Comparison of ENCODE assay signal across 14 cellular contexts in genomic region chr2:20930928-20931327, GRCh38.
A peak's percentile ranks its signal among the peaks of the same experiment; 100 is the strongest.
DNase-seq lines count a peak whose midpoint lies in the region; ATAC-seq, FAIRE-seq and TF ChIP-seq lines count a peak whose summit lies in the region.
"Had no signal": no experiment of that assay in that cellular context is flagged by ENCODE, and none has a peak within 500 bp of the region (broad histone marks: within the 10 kb centered on the region; RNA-seq: fewer than 3 reads in every experiment).

No MANE protein-coding gene starts in this region.

- no peak for TF ChIP-seq CTCF in right atrium auricular region (IDR thresholded peaks at IDR 0.05)
- no peak for TF ChIP-seq CTCF in mammary epithelial cell (conservative IDR thresholded peaks at IDR 0.05 in 1 of 2, IDR thresholded peaks at IDR 0.05 in 1 of 2; ENCODE audit: extremely low read depth in 1 of 2, insufficient read depth in 1 of 2, low read depth in 1 of 2, low read length in 2 of 2)
- no peak for TF ChIP-seq CTCF in left lung (IDR thresholded peaks at IDR 0.05)

- CTCF ChIA-PET in mammary epithelial cell (lab: Charles Lee; ENCODE audit: low non-redundant PET): no interaction called here

- ATAC-seq in left cardiac atrium (peak; percentile 27 to 83), left lung (peak; percentile 37), HG03135 (IDR thresholded peaks at IDR 0.05; ENCODE audit: unreplicated experiment) (no peak)

- peaks cover 10% of the 10 kb centered on the region for H3K9me3 Mint-ChIP-seq in T-helper 2 cell treated with Interferon-gamma antibody and Interleukin-4, amounts not matched to agents 5 μg/mL and 100 μg/mL, for 36 hours

- peak; percentile 96 for FAIRE-seq in urothelium cell line (lab: Jason Lieb, UNC)

- no TSS peak for BruUV-seq in mammary epithelial cell (replicated peaks; lab: Mats Ljungman, UMichigan)

- no peak overlapping the region for H3K9ac ChIP-seq in mammary epithelial cell (ENCODE audit: insufficient read depth, low read length)

- in situ Hi-C loops in mammary epithelial cell (cut with MboI; ENCODE audit: low sequenced_read_pairs in 2 of 2): no loop called here

- no peaks in the 10 kb centered on the region for H3K36me3 ChIP-seq in right atrium auricular region
- H3K36me3 ChIP-seq in mammary epithelial cell (ENCODE audit: insufficient read depth, low read length): no peaks in the 10 kb centered on the region
- no peaks in the 10 kb centered on the region for H3K36me3 ChIP-seq in left lung
- H3K36me3 ChIP-seq: left ventricle myocardium inferior had no signal

- no peaks in the 10 kb centered on the region for H3K36me3 Mint-ChIP-seq in T-helper 2 cell treated with Interferon-gamma antibody and Interleukin-4, amounts not matched to agents 5 μg/mL and 100 μg/mL, for 36 hours (ENCODE audit: low read depth)

- H3K4me3 ChIP-seq in right atrium auricular region (no peak overlapping the region), mammary epithelial cell (replicated peaks in 1 of 3; ENCODE audit: insufficient read depth in 1 of 3, low read depth in 2 of 3, low read length in 3 of 3) (no peak overlapping the region), left lung (no peak overlapping the region)
- H3K4me3 ChIP-seq: coronary artery, left ventricle myocardium inferior had no signal

- peaks cover 2% of the 10 kb centered on the region for H3K27me3 Mint-ChIP-seq in T-helper 2 cell treated with Interferon-gamma antibody and Interleukin-4, amounts not matched to agents 5 μg/mL and 100 μg/mL, for 36 hours (ENCODE audit: low read depth)

- 0% methylated on average over 3 of the region's 3 CpGs for WGBS in mammary epithelial cell (ENCODE audit: low coverage, missing lambda C conversion rate)

- no peak overlapping the region for H3K27ac ChIP-seq in right atrium auricular region
- no peak overlapping the region for H3K27ac ChIP-seq in mammary epithelial cell (ENCODE audit: insufficient read depth, low read depth, low read length)
- no peak overlapping the region for H3K27ac ChIP-seq in left lung
- H3K27ac ChIP-seq: coronary artery, left ventricle myocardium inferior had no signal

- no peaks in the 10 kb centered on the region for H3K4me1 ChIP-seq in right atrium auricular region
- peaks cover 19% of the 10 kb centered on the region for H3K4me1 ChIP-seq in mammary epithelial cell (ENCODE audit: insufficient read depth, low read length)
- H3K4me1 ChIP-seq in left lung: no peaks in the 10 kb centered on the region
- H3K4me1 ChIP-seq: left ventricle myocardium inferior had no signal

- H2AFZ ChIP-seq in mammary epithelial cell (ENCODE audit: low read depth, low read length): peak overlapping the region; percentile 17

- intact Hi-C loops in left cardiac atrium (cut with DNase I): no loop called here
- intact Hi-C loops in mammary epithelial cell (cut with micrococcal nuclease): no loop called here
- intact Hi-C loops in left lung (cut with DNase I): no loop called here

- no peaks in the 10 kb centered on the region for H3K4me1 Mint-ChIP-seq in T-helper 2 cell treated with Interferon-gamma antibody and Interleukin-4, amounts not matched to agents 5 μg/mL and 100 μg/mL, for 36 hours (ENCODE audit: low read depth)

- DNase-seq in left cardiac atrium (no peak), right atrium auricular region (ENCODE audit: low spot score) (no peak), mammary epithelial cell (peak; percentile 84), left lung (no peak), urothelium cell line (ENCODE audit: low spot score) (peak; percentile 95)
- DNase-seq in T-helper 2 cell treated with Interferon-gamma antibody and Interleukin-4, amounts not matched to agents 5 μg/mL and 100 μg/mL, for 36 hours (ENCODE audit: low spot score): no peak
- no peak for DNase-seq in NK-92 treated with Interleukin-12 subunit alpha and Interleukin-12 subunit beta, amount 100 ng/mL, for 24 hours (lab: John Stamatoyannopoulos, UW)
- DNase-seq: 8988T; activated naive CD4-positive, alpha-beta T cell treated with anti-CD3 and anti-CD28 coated beads for 36 hours; left ventricle myocardium inferior; NCI-H146; NCI-H526 had no signal

- no peaks in the 10 kb centered on the region for H4K20me1 ChIP-seq in mammary epithelial cell (ENCODE audit: insufficient read depth, low read length)

- H3K79me2 ChIP-seq in mammary epithelial cell (ENCODE audit: insufficient read depth, low read length): no peaks in the 10 kb centered on the region

- no peak overlapping the region for H3K4me3 Mint-ChIP-seq in T-helper 2 cell treated with Interferon-gamma antibody and Interleukin-4, amounts not matched to agents 5 μg/mL and 100 μg/mL, for 36 hours
- H3K4me3 Mint-ChIP-seq: activated naive CD4-positive, alpha-beta T cell treated with anti-CD3 and anti-CD28 coated beads for 36 hours had no signal

- dilution Hi-C loops in mammary epithelial cell (cut with HindIII; ENCODE audit: low sequenced_read_pairs): no loop called here

- H3K27ac Mint-ChIP-seq in T-helper 2 cell treated with Interferon-gamma antibody and Interleukin-4, amounts not matched to agents 5 μg/mL and 100 μg/mL, for 36 hours: no peak overlapping the region
- H3K27ac Mint-ChIP-seq: activated naive CD4-positive, alpha-beta T cell treated with anti-CD3 and anti-CD28 coated beads for 36 hours had no signal

- peak overlapping the region; percentile 34 for H3K4me2 ChIP-seq in mammary epithelial cell (ENCODE audit: insufficient read depth, low read depth, low read length)

- H3K9me3 ChIP-seq in right atrium auricular region (no peaks in the 10 kb centered on the region), mammary epithelial cell (replicated peaks; ENCODE audit: insufficient read depth, low read length) (no peaks in the 10 kb centered on the region), left lung (peaks cover 0 to 10% of the 10 kb centered on the region in 2 donors)

- H3K27me3 ChIP-seq in right atrium auricular region: no peaks in the 10 kb centered on the region
- H3K27me3 ChIP-seq in mammary epithelial cell (ENCODE audit: insufficient read depth, low read length): no peaks in the 10 kb centered on the region
- H3K27me3 ChIP-seq in left lung: no peaks in the 10 kb centered on the region

Comparison
In these comparisons a context has a peak if more than half of its experiments do, and no peak if none do; other contexts are left out.
1. DNase-seq: peak in mammary epithelial cell (single experiment) and urothelium cell line (single experiment); none in left cardiac atrium (single experiment), right atrium auricular region (single experiment), left lung (0 of 2), T-helper 2 cell treated with Interferon-gamma antibody and Interleukin-4, amounts not matched to agents 5 μg/mL and 100 μg/mL, for 36 hours (single experiment) and NK-92 treated with Interleukin-12 subunit alpha and Interleukin-12 subunit beta, amount 100 ng/mL, for 24 hours (single experiment).